Comparison of ENCODE assay signal across 8 cellular contexts in the genomic region with DNA sequence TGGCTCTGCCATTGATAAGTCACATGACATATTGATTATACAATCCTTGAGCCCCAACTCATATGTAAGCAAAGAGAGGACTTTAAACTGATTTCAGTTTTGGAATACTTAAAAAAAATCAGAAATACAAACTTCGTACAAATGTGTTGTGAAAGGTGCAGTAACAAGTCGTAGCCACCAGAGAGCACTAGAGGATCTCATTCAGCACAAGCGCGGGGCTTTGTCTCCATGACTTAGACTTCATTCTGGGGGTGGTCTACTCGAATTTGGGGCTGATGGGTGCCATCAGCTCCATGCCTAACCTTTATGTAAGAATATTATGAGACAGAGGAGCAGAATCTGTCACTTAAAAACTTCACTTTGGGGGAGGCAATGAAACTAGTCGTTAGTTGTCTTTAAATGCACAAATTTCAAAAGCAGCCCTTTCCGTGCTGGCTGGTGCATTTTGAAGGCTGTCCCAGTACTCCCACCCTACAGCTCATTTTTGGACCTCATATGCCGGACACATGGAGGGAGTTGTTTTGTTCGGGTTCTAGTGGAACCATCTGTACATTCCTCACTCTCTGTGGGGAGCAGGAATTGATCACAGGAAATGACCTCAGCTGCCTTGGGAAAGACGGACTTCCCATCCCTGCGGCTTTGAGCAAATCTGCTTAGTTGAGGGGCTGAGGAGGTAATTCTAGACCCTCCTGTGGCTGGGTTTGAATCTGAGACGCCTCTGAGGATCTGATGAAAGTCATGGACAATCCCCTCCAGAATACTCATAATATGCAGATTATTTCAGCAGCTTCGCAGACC. TPM values are rescaled to one million over a fixed set of nuclear protein-coding genes. Genes with fewer than 3 reads are reported as not detected.
DNase-seq lines count a peak whose midpoint lies in the region; TF ChIP-seq lines count a peak whose summit lies in the region.

No MANE protein-coding gene starts in this region.

- no peak overlapping the region for H3K27ac ChIP-seq in spleen

- H3K27me3 Mint-ChIP-seq in brain, result peaks cover 11% of the 10 kb centered on the region
- peaks cover 13% of the 10 kb centered on the region for H3K27me3 Mint-ChIP-seq in activated T-helper 1 cell treated with anti-CD3 and anti-CD28 coated beads, Interleukin-12 subunit alpha, Interleukin-12 subunit beta, Interleukin-2, Interleukin-4 antibody, amounts not matched to agents 30 ng/mL and 10 ng/mL and 1 ng/mL, durations not matched to agents 14 hours and 24 hours and 36 hours (ENCODE audit: insufficient read depth)

- TF ChIP-seq POLR2A in spleen (IDR thresholded peaks at IDR 0.05), result no peak

- 8 to 12% (median 10%) methylated on average over 13 of the region's 13 CpGs for WGBS in spleen, 5 donors

- intact Hi-C loops in spleen (cut with DNase I; ENCODE audit: low total_unique reads), result loop anchor here (2.0 to 5.0 kb wide), 2 partner anchors 97 to 360 kb away; no protein-coding TSS in a partner anchor
- intact Hi-C loops in activated T-helper 1 cell treated with anti-CD3 and anti-CD28 coated beads, Interleukin-12 subunit alpha, Interleukin-12 subunit beta, Interleukin-2, Interleukin-4 antibody, amounts not matched to agents 30 ng/mL and 10 ng/mL and 1 ng/mL, durations not matched to agents 14 hours and 24 hours and 36 hours (cut with micrococcal nuclease), result loop anchor here (1.0 to 10.0 kb wide), 10 partner anchors 49 to 1830 kb away; partner anchors contain the start of gene RTP4

- TF ChIP-seq CTCF in brain (conservative IDR thresholded peaks at IDR 0.05), result peak; percentile 97 to 98
- peak; percentile 67 to 87 (median 80) for TF ChIP-seq CTCF in spleen (IDR thresholded peaks at IDR 0.05 in 8 of 11, conservative IDR thresholded peaks at IDR 0.05 in 3 of 11)

- no peaks in the 10 kb centered on the region for H3K36me3 ChIP-seq in spleen

- H3K4me1 ChIP-seq in spleen, result peaks cover 6 to 16% (median 13%) of the 10 kb centered on the region in 6 donors

- peak overlapping the region in 2 of 8 donors; percentile 17 to 53 for H3K4me3 ChIP-seq in spleen

- no peaks in the 10 kb centered on the region for H3K9me3 Mint-ChIP-seq in brain
- no peaks in the 10 kb centered on the region for H3K9me3 Mint-ChIP-seq in activated T-helper 1 cell treated with anti-CD3 and anti-CD28 coated beads, Interleukin-12 subunit alpha, Interleukin-12 subunit beta, Interleukin-2, Interleukin-4 antibody, amounts not matched to agents 30 ng/mL and 10 ng/mL and 1 ng/mL, durations not matched to agents 14 hours and 24 hours and 36 hours

- H3K36me3 Mint-ChIP-seq in brain, result no peaks in the 10 kb centered on the region
- H3K36me3 Mint-ChIP-seq in activated T-helper 1 cell treated with anti-CD3 and anti-CD28 coated beads, Interleukin-12 subunit alpha, Interleukin-12 subunit beta, Interleukin-2, Interleukin-4 antibody, amounts not matched to agents 30 ng/mL and 10 ng/mL and 1 ng/mL, durations not matched to agents 14 hours and 24 hours and 36 hours (ENCODE audit: low read depth), result no peaks in the 10 kb centered on the region

- peaks cover 25% of the 10 kb centered on the region for H3K4me1 Mint-ChIP-seq in brain
- peaks cover 9% of the 10 kb centered on the region for H3K4me1 Mint-ChIP-seq in activated T-helper 1 cell treated with anti-CD3 and anti-CD28 coated beads, Interleukin-12 subunit alpha, Interleukin-12 subunit beta, Interleukin-2, Interleukin-4 antibody, amounts not matched to agents 30 ng/mL and 10 ng/mL and 1 ng/mL, durations not matched to agents 14 hours and 24 hours and 36 hours (ENCODE audit: low read depth)

- DNase-seq in NK-92 treated with Interleukin-12 subunit alpha and Interleukin-12 subunit beta, amount 100 ng/mL, for 24 hours (lab: John Stamatoyannopoulos, UW), result peak; percentile 12
- DNase-seq in NK-92 (lab: John Stamatoyannopoulos, UW; ENCODE audit: unreplicated experiment) (no peak), NCI-H1092 (lab: John Stamatoyannopoulos, UW) (peak; percentile 24), T-helper 1 cell (peak in 3 of 5 donors; percentile 11 to 37 (median 29)), iPS-NIHi11 (ENCODE audit: low spot score) (peak; percentile 74), spleen (no peak)
- no peak for DNase-seq in activated T-helper 1 cell treated with anti-CD3 and anti-CD28 coated beads, Interleukin-12 subunit alpha, Interleukin-12 subunit beta, Interleukin-2, Interleukin-4 antibody, amounts not matched to agents 30 ng/mL and 10 ng/mL and 1 ng/mL, durations not matched to agents 14 hours and 24 hours and 36 hours (ENCODE audit: low spot score)

- H3K9me3 ChIP-seq in spleen, result no peaks in the 10 kb centered on the region

- peak overlapping the region in 2 of 5 experiments; percentile 33 to 47 for H3K27ac Mint-ChIP-seq in brain
- no peak overlapping the region for H3K27ac Mint-ChIP-seq in activated T-helper 1 cell treated with anti-CD3 and anti-CD28 coated beads, Interleukin-12 subunit alpha, Interleukin-12 subunit beta, Interleukin-2, Interleukin-4 antibody, amounts not matched to agents 30 ng/mL and 10 ng/mL and 1 ng/mL, durations not matched to agents 14 hours and 24 hours and 36 hours

- H3K4me3 Mint-ChIP-seq in brain, result peak overlapping the region in 3 of 5 experiments; percentile 39 to 52 (median 50)
- H3K4me3 Mint-ChIP-seq in activated T-helper 1 cell treated with anti-CD3 and anti-CD28 coated beads, Interleukin-12 subunit alpha, Interleukin-12 subunit beta, Interleukin-2, Interleukin-4 antibody, amounts not matched to agents 30 ng/mL and 10 ng/mL and 1 ng/mL, durations not matched to agents 14 hours and 24 hours and 36 hours, result no peak overlapping the region

- peaks cover 0 to 58% (median 5%) of the 10 kb centered on the region in 7 donors for H3K27me3 ChIP-seq in spleen (replicated peaks in 1 of 7)

RNA-seq across cellular contexts. Expression of gene MASP1, which starts 27.5 kb away (rescaled TPM):
- polyA plus RNA-seq in brain (ENCODE audit: insufficient read depth, low read depth, low replicate concordance), result 4.0 TPM
- 1 to 10 TPM in 1 of 7 donors, under 1 TPM in 4, not detected in 2; 0.35 to 1.9 (median 0.49) TPM for total RNA-seq in spleen
- polyA plus RNA-seq in spleen, result under 1 TPM; 0.05 to 0.11 (median 0.10) TPM
- total RNA-seq in activated T-helper 1 cell treated with anti-CD3 and anti-CD28 coated beads, Interleukin-12 subunit alpha, Interleukin-12 subunit beta, Interleukin-2, Interleukin-4 antibody, amounts not matched to agents 30 ng/mL and 10 ng/mL and 1 ng/mL, durations not matched to agents 14 hours and 24 hours and 36 hours, result not detected in 2 replicates

RNA-seq across cellular contexts. Expression of gene RTP4, which starts 49.2 kb away (rescaled TPM):
- polyA plus RNA-seq in brain (ENCODE audit: insufficient read depth, low read depth, low replicate concordance) (2.0 TPM), spleen (10 to 100 TPM in 1 of 3 donors, 1 to 10 TPM in 2; 8.2 to 11.7 (median 9.5) TPM)
- 10 to 100 TPM in 4 of 7 donors, 1 to 10 TPM in 3; 8.3 to 15.7 (median 12.1) TPM for total RNA-seq in spleen
- total RNA-seq in activated T-helper 1 cell treated with anti-CD3 and anti-CD28 coated beads, Interleukin-12 subunit alpha, Interleukin-12 subunit beta, Interleukin-2, Interleukin-4 antibody, amounts not matched to agents 30 ng/mL and 10 ng/mL and 1 ng/mL, durations not matched to agents 14 hours and 24 hours and 36 hours, result 3.4 and 4.0 TPM in 2 replicates

Comparison
In these comparisons a context has a peak if more than half of its experiments do, and no peak if none do; other contexts are left out.
1. DNase-seq: peak in NK-92 treated with Interleukin-12 subunit alpha and Interleukin-12 subunit beta, amount 100 ng/mL, for 24 hours (single experiment), NCI-H1092 (single experiment), T-helper 1 cell (3 of 5) and iPS-NIHi11 (single experiment); none in NK-92 (single experiment), spleen (single experiment) and activated T-helper 1 cell treated with anti-CD3 and anti-CD28 coated beads, Interleukin-12 subunit alpha, Interleukin-12 subunit beta, Interleukin-2, Interleukin-4 antibody, amounts not matched to agents 30 ng/mL and 10 ng/mL and 1 ng/mL, durations not matched to agents 14 hours and 24 hours and 36 hours (single experiment).